Comparison of ENCODE assay signal across 18 cellular contexts in genomic region chr14:64825498-64825897, GRCh38. TPM values are rescaled to one million over a fixed set of nuclear protein-coding genes. Genes with fewer than 3 reads are reported as not detected.
"Had no signal": no experiment of that assay in that cellular context is flagged by ENCODE, and none has a peak within 500 bp of the region (broad histone marks: within the 10 kb centered on the region; RNA-seq: fewer than 3 reads in every experiment).

No MANE protein-coding gene starts in this region.

- H3K27ac Mint-ChIP-seq: activated CD4-positive, alpha-beta T cell treated with anti-CD3 and anti-CD28 coated beads, Interleukin-2, amount 10 ng/mL, durations not matched to agents 7 days and 5 days; activated naive CD8-positive, alpha-beta T cell treated with anti-CD3 and anti-CD28 coated beads for 36 hours; memory B cell; natural killer cell treated with Interleukin-12 subunit alpha and Interleukin-12 subunit beta and Interleukin-15 and Interleukin-18, amount 100 ng/mL, for 72 hours; stimulated activated naive B cell treated with anti-CD40 and anti-IgM and Interleukin-4, amounts not matched to agents 10 μg/mL and 1 μg/mL and 100 μg/mL, for 72 hours; T-helper 2 cell treated with Interferon-gamma antibody and Interleukin-4, amounts not matched to agents 5 μg/mL and 100 μg/mL, for 36 hours had no signal

- H3K27me3 ChIP-seq: body of pancreas, transverse colon had no signal

- H3K9me3 ChIP-seq: body of pancreas, mucosa of descending colon, transverse colon had no signal

- H3K4me3 Mint-ChIP-seq: activated CD4-positive, alpha-beta T cell treated with anti-CD3 and anti-CD28 coated beads, Interleukin-2, amount 10 ng/mL, durations not matched to agents 7 days and 5 days; activated naive CD8-positive, alpha-beta T cell treated with anti-CD3 and anti-CD28 coated beads for 36 hours; memory B cell; natural killer cell treated with Interleukin-12 subunit alpha and Interleukin-12 subunit beta and Interleukin-15 and Interleukin-18, amount 100 ng/mL, for 72 hours; stimulated activated naive B cell treated with anti-CD40 and anti-IgM and Interleukin-4, amounts not matched to agents 10 μg/mL and 1 μg/mL and 100 μg/mL, for 72 hours; T-helper 2 cell treated with Interferon-gamma antibody and Interleukin-4, amounts not matched to agents 5 μg/mL and 100 μg/mL, for 36 hours had no signal

- H3K27ac ChIP-seq: body of pancreas, foreskin keratinocyte, transverse colon had no signal

- H3K4me3 ChIP-seq: body of pancreas, mucosa of descending colon, transverse colon had no signal

- DNase-seq: activated CD4-positive, alpha-beta T cell treated with anti-CD3 and anti-CD28 coated beads, Interleukin-2, amount 10 ng/mL, durations not matched to agents 7 days and 5 days; activated CD8-positive, alpha-beta memory T cell treated with anti-CD3 and anti-CD28 coated beads for 24 hours; activated naive CD8-positive, alpha-beta T cell treated with anti-CD3 and anti-CD28 coated beads for 36 hours; amygdala; body of pancreas; cortex of kidney; effector CD8-positive, alpha-beta T cell; foreskin keratinocyte; head of caudate nucleus; mucosa of descending colon; stimulated activated CD4-positive, alpha-beta T cell treated with anti-CD3 and anti-CD28 coated beads, Interleukin-4, amount 100 ng/mL, for 1 hour; stimulated activated naive B cell treated with anti-CD40 and anti-IgM and Interleukin-4, amounts not matched to agents 10 μg/mL and 1 μg/mL and 100 μg/mL, for 72 hours; SW 1271; transverse colon had no signal

- H3K9me3 Mint-ChIP-seq: activated CD4-positive, alpha-beta T cell treated with anti-CD3 and anti-CD28 coated beads, Interleukin-2, amount 10 ng/mL, durations not matched to agents 7 days and 5 days; activated naive CD8-positive, alpha-beta T cell treated with anti-CD3 and anti-CD28 coated beads for 36 hours; memory B cell; natural killer cell treated with Interleukin-12 subunit alpha and Interleukin-12 subunit beta and Interleukin-15 and Interleukin-18, amount 100 ng/mL, for 72 hours; stimulated activated naive B cell treated with anti-CD40 and anti-IgM and Interleukin-4, amounts not matched to agents 10 μg/mL and 1 μg/mL and 100 μg/mL, for 72 hours; T-helper 2 cell treated with Interferon-gamma antibody and Interleukin-4, amounts not matched to agents 5 μg/mL and 100 μg/mL, for 36 hours had no signal

- H3K4me1 ChIP-seq: foreskin keratinocyte had no signal

- H3K36me3 ChIP-seq: transverse colon had no signal

- H3K36me3 Mint-ChIP-seq: activated naive CD8-positive, alpha-beta T cell treated with anti-CD3 and anti-CD28 coated beads for 36 hours; memory B cell; natural killer cell treated with Interleukin-12 subunit alpha and Interleukin-12 subunit beta and Interleukin-15 and Interleukin-18, amount 100 ng/mL, for 72 hours; stimulated activated naive B cell treated with anti-CD40 and anti-IgM and Interleukin-4, amounts not matched to agents 10 μg/mL and 1 μg/mL and 100 μg/mL, for 72 hours had no signal

RNA-seq across cellular contexts. Expression of gene SPTB, which starts 54.2 kb away (rescaled TPM):
- total RNA-seq: activated CD4-positive, alpha-beta T cell treated with anti-CD3 and anti-CD28 coated beads, Interleukin-2, amount 10 ng/mL, durations not matched to agents 7 days and 5 days; SK-MEL-5 had no signal
